ENCODE assay signal across 1 cellular context in the genomic region with DNA sequence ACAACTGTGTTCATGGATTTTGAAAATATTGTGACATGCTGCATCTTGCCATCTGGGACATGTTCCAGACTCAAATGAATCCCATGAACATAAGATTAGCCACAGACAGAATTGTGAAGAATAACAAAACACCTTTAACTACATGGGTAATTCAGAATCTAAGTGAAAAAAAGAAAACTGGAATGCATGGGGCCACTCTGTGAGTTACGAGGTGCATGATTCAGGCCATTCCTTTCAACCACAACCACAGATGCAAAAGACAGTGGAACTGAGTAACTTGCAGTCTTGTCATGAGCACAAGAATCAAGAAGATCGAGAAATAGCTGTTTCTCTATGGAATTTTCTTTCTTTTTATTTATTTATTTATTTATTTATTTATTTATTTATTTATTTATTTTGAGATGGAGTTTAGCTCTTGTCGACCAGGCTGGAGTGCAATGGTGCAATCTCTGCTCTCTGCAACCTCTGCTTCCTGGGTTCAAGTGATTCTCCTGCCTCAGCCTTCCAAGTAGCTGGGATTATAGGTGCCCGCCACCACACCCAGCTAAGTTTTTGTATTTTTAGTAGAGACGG.
TF ChIP-seq lines count a peak whose summit lies in the region.

No MANE protein-coding gene starts in this region.

TF ChIP-seq in HEK293, 187 proteins besides CTCF, POLR2A, EP300 and RAD21 (continued from another document):
- TF ChIP-seq, protein P1, sequence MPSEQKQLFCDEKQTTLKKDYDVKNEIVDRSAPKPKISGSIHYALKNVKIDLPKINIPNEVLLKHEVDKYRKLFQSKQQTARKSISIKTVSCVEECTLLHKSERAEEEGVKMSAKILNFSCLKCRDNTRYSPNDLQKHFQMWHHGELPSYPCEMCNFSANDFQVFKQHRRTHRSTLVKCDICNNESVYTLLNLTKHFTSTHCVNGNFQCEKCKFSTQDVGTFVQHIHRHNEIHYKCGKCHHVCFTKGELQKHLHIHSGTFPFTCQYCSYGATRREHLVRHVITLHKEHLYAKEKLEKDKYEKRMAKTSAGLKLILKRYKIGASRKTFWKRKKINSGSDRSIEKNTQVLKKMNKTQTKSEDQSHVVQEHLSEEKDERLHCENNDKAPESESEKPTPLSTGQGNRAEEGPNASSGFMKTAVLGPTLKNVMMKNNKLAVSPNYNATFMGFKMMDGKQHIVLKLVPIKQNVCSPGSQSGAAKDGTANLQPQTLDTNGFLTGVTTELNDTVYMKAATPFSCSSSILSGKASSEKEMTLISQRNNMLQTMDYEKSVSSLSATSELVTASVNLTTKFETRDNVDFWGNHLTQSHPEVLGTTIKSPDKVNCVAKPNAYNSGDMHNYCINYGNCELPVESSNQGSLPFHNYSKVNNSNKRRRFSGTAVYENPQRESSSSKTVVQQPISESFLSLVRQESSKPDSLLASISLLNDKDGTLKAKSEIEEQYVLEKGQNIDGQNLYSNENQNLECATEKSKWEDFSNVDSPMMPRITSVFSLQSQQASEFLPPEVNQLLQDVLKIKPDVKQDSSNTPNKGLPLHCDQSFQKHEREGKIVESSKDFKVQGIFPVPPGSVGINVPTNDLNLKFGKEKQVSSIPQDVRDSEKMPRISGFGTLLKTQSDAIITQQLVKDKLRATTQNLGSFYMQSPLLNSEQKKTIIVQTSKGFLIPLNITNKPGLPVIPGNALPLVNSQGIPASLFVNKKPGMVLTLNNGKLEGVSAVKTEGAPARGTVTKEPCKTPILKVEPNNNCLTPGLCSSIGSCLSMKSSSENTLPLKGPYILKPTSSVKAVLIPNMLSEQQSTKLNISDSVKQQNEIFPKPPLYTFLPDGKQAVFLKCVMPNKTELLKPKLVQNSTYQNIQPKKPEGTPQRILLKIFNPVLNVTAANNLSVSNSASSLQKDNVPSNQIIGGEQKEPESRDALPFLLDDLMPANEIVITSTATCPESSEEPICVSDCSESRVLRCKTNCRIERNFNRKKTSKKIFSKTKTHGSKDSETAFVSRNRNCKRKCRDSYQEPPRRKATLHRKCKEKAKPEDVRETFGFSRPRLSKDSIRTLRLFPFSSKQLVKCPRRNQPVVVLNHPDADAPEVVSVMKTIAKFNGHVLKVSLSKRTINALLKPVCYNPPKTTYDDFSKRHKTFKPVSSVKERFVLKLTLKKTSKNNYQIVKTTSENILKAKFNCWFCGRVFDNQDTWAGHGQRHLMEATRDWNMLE (tag by site-specific recombination; conservative IDR thresholded peaks at IDR 0.05; ENCODE audit: low read depth) = peak; percentile 77
- TF ChIP-seq ZNF501 (tag by site-specific recombination; IDR thresholded peaks at IDR 0.05) = 0 out of 2 replicates have a peak, but pooled peaks have one; percentile 32
- peak; percentile 70 for TF ChIP-seq ZNF555 (tag by site-specific recombination; conservative IDR thresholded peaks at IDR 0.05)
- TF ChIP-seq ZXDB (tag by site-specific recombination; IDR thresholded peaks at IDR 0.05) = peak; percentile 29; the same call in 1 of the 2 replicates
- TF ChIP-seq ZNF426 (tag by site-specific recombination; IDR thresholded peaks at IDR 0.05) = peak; percentile 82
- TF ChIP-seq ZNF654 (tag by site-specific recombination; IDR thresholded peaks at IDR 0.05; ENCODE audit: low read depth) = peak; percentile 33
- TF ChIP-seq ZNF394 (tag by site-specific recombination; IDR thresholded peaks at IDR 0.05; ENCODE audit: borderline replicate concordance) = peak; percentile 85
